8 cellular contexts compared by ENCODE assay signal in genomic region chr22:33210129-33210784, GRCh38.
A peak's percentile ranks its signal among the peaks of the same experiment; 100 is the strongest.
DNase-seq lines count a peak whose midpoint lies in the region; ATAC-seq and TF ChIP-seq lines count a peak whose summit lies in the region.

No MANE protein-coding gene starts in this region.

- H4K20me1 ChIP-seq in DOHH2 (ENCODE audit: control insufficient read depth, insufficient read depth, low read depth, low read length): no peaks in the 10 kb centered on the region

- no peaks in the 10 kb centered on the region for H3K36me3 ChIP-seq in DOHH2 (ENCODE audit: control insufficient read depth, low read length)
- no peaks in the 10 kb centered on the region for H3K36me3 ChIP-seq in NT2/D1 (ENCODE audit: insufficient read depth, insufficient read length, low read length)

- TF ChIP-seq CTCF in DOHH2 (IDR thresholded peaks at IDR 0.05; ENCODE audit: low read depth, low read length, poor library complexity, severe bottlenecking): peak; percentile 75
- TF ChIP-seq CTCF in choroid plexus epithelial cell (conservative IDR thresholded peaks at IDR 0.05; ENCODE audit: low read depth, low read length): peak; percentile 68

- 0 out of 2 replicates have a peak, but pooled peaks cover 2% of the 10 kb centered on the region for H3F3A ChIP-seq in DOHH2 (ENCODE audit: control insufficient read depth, insufficient read depth)

- H3K27me3 ChIP-seq in DOHH2 (ENCODE audit: control insufficient read depth, low read length): no peaks in the 10 kb centered on the region
- peaks cover 5% of the 10 kb centered on the region for H3K27me3 ChIP-seq in NT2/D1 (ENCODE audit: insufficient read depth, insufficient read length)

- H3K27ac ChIP-seq in DOHH2 (ENCODE audit: low read depth, low read length): no peak overlapping the region

- ATAC-seq in HG03342 (IDR thresholded peaks at IDR 0.05; ENCODE audit: unreplicated experiment) (no peak), HG03378 (IDR thresholded peaks at IDR 0.05; ENCODE audit: unreplicated experiment) (no peak), GM21360 (IDR thresholded peaks at IDR 0.05; ENCODE audit: unreplicated experiment) (no peak)

- H3K4me3 ChIP-seq in DOHH2 (ENCODE audit: low read length): no peak overlapping the region
- no peak overlapping the region for H3K4me3 ChIP-seq in NT2/D1 (ENCODE audit: insufficient read length, low read depth)
- no peak overlapping the region for H3K4me3 ChIP-seq in choroid plexus epithelial cell (ENCODE audit: low read depth, low read length)

- H3K9me3 ChIP-seq in DOHH2 (ENCODE audit: control insufficient read depth, insufficient read depth, low read length) (no peaks in the 10 kb centered on the region), NT2/D1 (ENCODE audit: insufficient read depth, low read length) (no peaks in the 10 kb centered on the region)

- DNase-seq in HT-29 (ENCODE audit: low spot score) (peak; percentile 37), NT2/D1 (ENCODE audit: low read depth, low spot score) (peak; percentile 25), choroid plexus epithelial cell (ENCODE audit: low read depth) (peak; percentile 51), medulla oblongata (ENCODE audit: extremely low spot score) (peak; percentile 37)

- no peak overlapping the region for H3K9ac ChIP-seq in NT2/D1 (ENCODE audit: insufficient read length, low read depth)

- H3K4me1 ChIP-seq in DOHH2 (ENCODE audit: control insufficient read depth, low read length) (peaks cover 32% of the 10 kb centered on the region), NT2/D1 (ENCODE audit: insufficient read depth, insufficient read length) (no peaks in the 10 kb centered on the region)

- H3K79me2 ChIP-seq in DOHH2 (ENCODE audit: control insufficient read depth, low read length): no peaks in the 10 kb centered on the region

- no peaks in the 10 kb centered on the region for H3K9me2 ChIP-seq in DOHH2 (replicated peaks; ENCODE audit: control insufficient read depth, low read length)

- peak overlapping the region; percentile 37; the same call in 1 of the 2 replicates for H3K4me2 ChIP-seq in DOHH2 (ENCODE audit: low read length)
